In the genomic region with DNA sequence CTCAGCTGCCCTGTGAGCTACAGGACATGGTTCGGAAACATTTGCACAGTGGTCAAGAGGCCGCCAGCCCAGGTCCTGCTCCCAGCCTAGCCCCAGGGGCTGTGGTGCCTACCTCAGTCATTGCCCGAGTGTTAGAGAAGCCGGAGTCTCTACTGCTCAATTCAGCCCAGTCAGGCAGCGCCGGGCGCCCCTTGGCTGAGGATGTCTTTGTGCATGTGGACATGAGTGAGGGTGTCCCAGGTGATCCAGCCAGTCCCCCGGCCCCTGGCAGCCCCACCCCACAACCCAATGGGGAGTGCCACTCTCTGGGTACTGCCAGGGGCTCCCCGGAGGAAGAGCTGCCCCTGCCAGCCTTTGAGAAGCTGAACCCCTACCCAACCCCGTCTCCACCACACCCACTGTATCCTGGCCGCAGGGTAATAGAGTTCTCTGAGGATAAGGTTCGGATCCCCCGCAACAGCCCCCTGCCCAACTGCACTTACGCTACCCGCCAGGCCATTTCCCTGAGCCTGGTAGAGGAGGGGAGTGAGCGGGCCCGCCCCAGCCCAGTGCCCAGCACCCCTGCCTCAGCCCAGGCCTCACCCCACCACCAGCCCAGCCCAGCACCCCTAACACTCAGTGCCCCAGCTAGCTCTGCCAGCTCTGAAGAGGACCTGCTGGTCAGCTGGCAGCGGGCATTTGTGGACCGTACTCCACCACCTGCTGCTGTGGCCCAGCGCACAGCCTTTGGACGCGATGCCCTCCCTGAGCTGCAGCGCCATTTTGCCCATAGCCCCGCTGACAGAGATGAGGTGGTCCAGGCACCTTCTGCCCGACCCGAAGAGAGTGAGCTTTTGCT, we compare ENCODE assay signal across 2 cellular contexts.
TF ChIP-seq lines count a peak whose summit lies in the region.

No MANE protein-coding gene starts in this region.

TF ChIP-seq in HCT116, 20 proteins besides CTCF, POLR2A, EP300 and RAD21:
- TF ChIP-seq, protein P1, sequence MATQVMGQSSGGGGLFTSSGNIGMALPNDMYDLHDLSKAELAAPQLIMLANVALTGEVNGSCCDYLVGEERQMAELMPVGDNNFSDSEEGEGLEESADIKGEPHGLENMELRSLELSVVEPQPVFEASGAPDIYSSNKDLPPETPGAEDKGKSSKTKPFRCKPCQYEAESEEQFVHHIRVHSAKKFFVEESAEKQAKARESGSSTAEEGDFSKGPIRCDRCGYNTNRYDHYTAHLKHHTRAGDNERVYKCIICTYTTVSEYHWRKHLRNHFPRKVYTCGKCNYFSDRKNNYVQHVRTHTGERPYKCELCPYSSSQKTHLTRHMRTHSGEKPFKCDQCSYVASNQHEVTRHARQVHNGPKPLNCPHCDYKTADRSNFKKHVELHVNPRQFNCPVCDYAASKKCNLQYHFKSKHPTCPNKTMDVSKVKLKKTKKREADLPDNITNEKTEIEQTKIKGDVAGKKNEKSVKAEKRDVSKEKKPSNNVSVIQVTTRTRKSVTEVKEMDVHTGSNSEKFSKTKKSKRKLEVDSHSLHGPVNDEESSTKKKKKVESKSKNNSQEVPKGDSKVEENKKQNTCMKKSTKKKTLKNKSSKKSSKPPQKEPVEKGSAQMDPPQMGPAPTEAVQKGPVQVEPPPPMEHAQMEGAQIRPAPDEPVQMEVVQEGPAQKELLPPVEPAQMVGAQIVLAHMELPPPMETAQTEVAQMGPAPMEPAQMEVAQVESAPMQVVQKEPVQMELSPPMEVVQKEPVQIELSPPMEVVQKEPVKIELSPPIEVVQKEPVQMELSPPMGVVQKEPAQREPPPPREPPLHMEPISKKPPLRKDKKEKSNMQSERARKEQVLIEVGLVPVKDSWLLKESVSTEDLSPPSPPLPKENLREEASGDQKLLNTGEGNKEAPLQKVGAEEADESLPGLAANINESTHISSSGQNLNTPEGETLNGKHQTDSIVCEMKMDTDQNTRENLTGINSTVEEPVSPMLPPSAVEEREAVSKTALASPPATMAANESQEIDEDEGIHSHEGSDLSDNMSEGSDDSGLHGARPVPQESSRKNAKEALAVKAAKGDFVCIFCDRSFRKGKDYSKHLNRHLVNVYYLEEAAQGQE (IDR thresholded peaks at IDR 0.05; ENCODE audit: low read depth): no peak
- TF ChIP-seq CEBPB (IDR thresholded peaks at IDR 0.05; ENCODE audit: low read depth): no peak
- no peak for TF ChIP-seq SIN3A (IDR thresholded peaks at IDR 0.05; ENCODE audit: low read depth)
- no peak for TF ChIP-seq FOSL1 (IDR thresholded peaks at IDR 0.05; ENCODE audit: low read depth)
- TF ChIP-seq TCF7L2 (IDR thresholded peaks at IDR 0.05; ENCODE audit: borderline replicate concordance, extremely low read depth, insufficient read depth, insufficient read length): no peak
- TF ChIP-seq EZH2 (IDR thresholded peaks at IDR 0.05): no peak
- no peak for TF ChIP-seq POLR2AphosphoS5 (IDR thresholded peaks at IDR 0.05; ENCODE audit: low read depth, low read length)
- TF ChIP-seq SP1 (IDR thresholded peaks at IDR 0.05; ENCODE audit: low read depth): no peak

TF ChIP-seq in GM12878, 131 proteins besides CTCF, POLR2A, EP300 and RAD21:
- TF ChIP-seq E2F8 (IDR thresholded peaks at IDR 0.05; ENCODE audit: low read depth, partially characterized antibody) (no peak), POLR2AphosphoS2 (IDR thresholded peaks at IDR 0.05; ENCODE audit: low read depth, low read length) (no peak), STAT3 (IDR thresholded peaks at IDR 0.05; ENCODE audit: low read depth, low read length) (no peak), KDM1A (IDR thresholded peaks at IDR 0.05; ENCODE audit: borderline replicate concordance) (no peak), SMAD1 (IDR thresholded peaks at IDR 0.05; ENCODE audit: low read depth, partially characterized antibody) (no peak), PAX5 (IDR thresholded peaks at IDR 0.05; ENCODE audit: borderline replicate concordance, low read depth, low read length) (no peak), SP1 (IDR thresholded peaks at IDR 0.05; ENCODE audit: low read depth, low read length) (no peak), JUND (IDR thresholded peaks at IDR 0.05; ENCODE audit: low read depth, low read length) (no peak)
- TF ChIP-seq, protein P2, sequence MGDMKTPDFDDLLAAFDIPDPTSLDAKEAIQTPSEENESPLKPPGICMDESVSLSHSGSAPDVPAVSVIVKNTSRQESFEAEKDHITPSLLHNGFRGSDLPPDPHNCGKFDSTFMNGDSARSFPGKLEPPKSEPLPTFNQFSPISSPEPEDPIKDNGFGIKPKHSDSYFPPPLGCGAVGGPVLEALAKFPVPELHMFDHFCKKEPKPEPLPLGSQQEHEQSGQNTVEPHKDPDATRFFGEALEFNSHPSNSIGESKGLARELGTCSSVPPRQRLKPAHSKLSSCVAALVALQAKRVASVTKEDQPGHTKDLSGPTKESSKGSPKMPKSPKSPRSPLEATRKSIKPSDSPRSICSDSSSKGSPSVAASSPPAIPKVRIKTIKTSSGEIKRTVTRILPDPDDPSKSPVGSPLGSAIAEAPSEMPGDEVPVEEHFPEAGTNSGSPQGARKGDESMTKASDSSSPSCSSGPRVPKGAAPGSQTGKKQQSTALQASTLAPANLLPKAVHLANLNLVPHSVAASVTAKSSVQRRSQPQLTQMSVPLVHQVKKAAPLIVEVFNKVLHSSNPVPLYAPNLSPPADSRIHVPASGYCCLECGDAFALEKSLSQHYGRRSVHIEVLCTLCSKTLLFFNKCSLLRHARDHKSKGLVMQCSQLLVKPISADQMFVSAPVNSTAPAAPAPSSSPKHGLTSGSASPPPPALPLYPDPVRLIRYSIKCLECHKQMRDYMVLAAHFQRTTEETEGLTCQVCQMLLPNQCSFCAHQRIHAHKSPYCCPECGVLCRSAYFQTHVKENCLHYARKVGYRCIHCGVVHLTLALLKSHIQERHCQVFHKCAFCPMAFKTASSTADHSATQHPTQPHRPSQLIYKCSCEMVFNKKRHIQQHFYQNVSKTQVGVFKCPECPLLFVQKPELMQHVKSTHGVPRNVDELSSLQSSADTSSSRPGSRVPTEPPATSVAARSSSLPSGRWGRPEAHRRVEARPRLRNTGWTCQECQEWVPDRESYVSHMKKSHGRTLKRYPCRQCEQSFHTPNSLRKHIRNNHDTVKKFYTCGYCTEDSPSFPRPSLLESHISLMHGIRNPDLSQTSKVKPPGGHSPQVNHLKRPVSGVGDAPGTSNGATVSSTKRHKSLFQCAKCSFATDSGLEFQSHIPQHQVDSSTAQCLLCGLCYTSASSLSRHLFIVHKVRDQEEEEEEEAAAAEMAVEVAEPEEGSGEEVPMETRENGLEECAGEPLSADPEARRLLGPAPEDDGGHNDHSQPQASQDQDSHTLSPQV (IDR thresholded peaks at IDR 0.05): no peak
- TF ChIP-seq, protein P3, sequence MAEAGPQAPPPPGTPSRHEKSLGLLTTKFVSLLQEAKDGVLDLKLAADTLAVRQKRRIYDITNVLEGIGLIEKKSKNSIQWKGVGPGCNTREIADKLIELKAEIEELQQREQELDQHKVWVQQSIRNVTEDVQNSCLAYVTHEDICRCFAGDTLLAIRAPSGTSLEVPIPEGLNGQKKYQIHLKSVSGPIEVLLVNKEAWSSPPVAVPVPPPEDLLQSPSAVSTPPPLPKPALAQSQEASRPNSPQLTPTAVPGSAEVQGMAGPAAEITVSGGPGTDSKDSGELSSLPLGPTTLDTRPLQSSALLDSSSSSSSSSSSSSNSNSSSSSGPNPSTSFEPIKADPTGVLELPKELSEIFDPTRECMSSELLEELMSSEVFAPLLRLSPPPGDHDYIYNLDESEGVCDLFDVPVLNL (IDR thresholded peaks at IDR 0.05; ENCODE audit: low read depth, low read length): no peak
- TF ChIP-seq, protein P4, sequence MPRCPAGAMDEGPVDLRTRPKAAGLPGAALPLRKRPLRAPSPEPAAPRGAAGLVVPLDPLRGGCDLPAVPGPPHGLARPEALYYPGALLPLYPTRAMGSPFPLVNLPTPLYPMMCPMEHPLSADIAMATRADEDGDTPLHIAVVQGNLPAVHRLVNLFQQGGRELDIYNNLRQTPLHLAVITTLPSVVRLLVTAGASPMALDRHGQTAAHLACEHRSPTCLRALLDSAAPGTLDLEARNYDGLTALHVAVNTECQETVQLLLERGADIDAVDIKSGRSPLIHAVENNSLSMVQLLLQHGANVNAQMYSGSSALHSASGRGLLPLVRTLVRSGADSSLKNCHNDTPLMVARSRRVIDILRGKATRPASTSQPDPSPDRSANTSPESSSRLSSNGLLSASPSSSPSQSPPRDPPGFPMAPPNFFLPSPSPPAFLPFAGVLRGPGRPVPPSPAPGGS (IDR thresholded peaks at IDR 0.05; ENCODE audit: borderline replicate concordance, insufficient read depth, low read depth, low read length, poor library complexity, severe bottlenecking): no peak
- TF ChIP-seq, protein P5, sequence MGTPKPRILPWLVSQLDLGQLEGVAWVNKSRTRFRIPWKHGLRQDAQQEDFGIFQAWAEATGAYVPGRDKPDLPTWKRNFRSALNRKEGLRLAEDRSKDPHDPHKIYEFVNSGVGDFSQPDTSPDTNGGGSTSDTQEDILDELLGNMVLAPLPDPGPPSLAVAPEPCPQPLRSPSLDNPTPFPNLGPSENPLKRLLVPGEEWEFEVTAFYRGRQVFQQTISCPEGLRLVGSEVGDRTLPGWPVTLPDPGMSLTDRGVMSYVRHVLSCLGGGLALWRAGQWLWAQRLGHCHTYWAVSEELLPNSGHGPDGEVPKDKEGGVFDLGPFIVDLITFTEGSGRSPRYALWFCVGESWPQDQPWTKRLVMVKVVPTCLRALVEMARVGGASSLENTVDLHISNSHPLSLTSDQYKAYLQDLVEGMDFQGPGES (IDR thresholded peaks at IDR 0.05): no peak
